In the genomic region with DNA sequence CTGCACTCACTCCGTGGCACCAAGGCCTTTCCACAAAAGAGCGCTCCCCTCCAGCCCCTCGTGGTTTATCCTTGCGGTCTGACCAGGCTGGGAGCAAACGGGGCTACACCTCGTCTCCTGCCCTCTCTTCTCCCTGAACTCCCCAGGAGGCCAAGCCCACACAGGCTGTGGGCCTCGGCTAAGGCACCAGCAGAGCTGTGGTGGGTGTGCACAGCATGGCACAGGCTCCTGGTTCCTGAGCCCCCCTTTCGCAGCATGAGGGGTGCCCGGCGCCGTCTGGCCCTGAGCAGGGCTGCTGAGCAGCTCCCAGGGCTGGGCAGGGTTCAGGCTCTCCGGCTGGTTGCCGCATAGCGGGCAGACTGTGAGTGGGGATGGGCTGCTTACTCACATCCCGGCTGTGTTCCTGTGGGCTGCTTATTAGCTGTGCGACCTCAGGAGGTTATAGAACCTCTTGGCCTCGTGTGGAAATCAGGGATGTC, we compare ENCODE assay signal across 9 cellular contexts.
DNase-seq lines count a peak whose midpoint lies in the region; TF ChIP-seq lines count a peak whose summit lies in the region.
"Had no signal": no experiment of that assay in that cellular context is flagged by ENCODE, and none has a peak within 500 bp of the region (broad histone marks: within the 10 kb centered on the region; RNA-seq: fewer than 3 reads in every experiment).

No MANE protein-coding gene starts in this region.

- peaks cover 58% of the 10 kb centered on the region for H3K4me1 ChIP-seq in SJCRH30
- peaks cover 82% of the 10 kb centered on the region for H3K4me1 ChIP-seq in osteoblast (ENCODE audit: insufficient read depth, low read length)
- peaks cover 62% of the 10 kb centered on the region for H3K4me1 ChIP-seq in PC-9 (replicated peaks; ENCODE audit: insufficient read depth)

- no peak overlapping the region for H3K27ac Mint-ChIP-seq in activated naive CD4-positive, alpha-beta T cell treated with anti-CD3 and anti-CD28 coated beads, Interleukin-2, amount 10 ng/mL, durations not matched to agents 7 days and 5 days

- H3K4me3 Mint-ChIP-seq in activated naive CD4-positive, alpha-beta T cell treated with anti-CD3 and anti-CD28 coated beads, Interleukin-2, amount 10 ng/mL, durations not matched to agents 7 days and 5 days = no peak overlapping the region

- H3K4me2 ChIP-seq in osteoblast (ENCODE audit: insufficient read depth, low read length) = peak overlapping the region; percentile 72
- no peak overlapping the region for H3K4me2 ChIP-seq in PC-9

- no peaks in the 10 kb centered on the region for H3K36me3 Mint-ChIP-seq in activated naive CD4-positive, alpha-beta T cell treated with anti-CD3 and anti-CD28 coated beads, Interleukin-2, amount 10 ng/mL, durations not matched to agents 7 days and 5 days

- H4K20me1 ChIP-seq in osteoblast (ENCODE audit: insufficient read depth, low read length) (peaks cover 21% of the 10 kb centered on the region), PC-9 (ENCODE audit: insufficient read depth) (peaks cover 10% of the 10 kb centered on the region)

- no peaks in the 10 kb centered on the region for H3K9me3 Mint-ChIP-seq in activated naive CD4-positive, alpha-beta T cell treated with anti-CD3 and anti-CD28 coated beads, Interleukin-2, amount 10 ng/mL, durations not matched to agents 7 days and 5 days

- no peak for TF ChIP-seq CTCF in AG04450 (IDR thresholded peaks at IDR 0.05; ENCODE audit: low read depth, low read length)
- no peak for TF ChIP-seq CTCF in fibroblast of the aortic adventitia (IDR thresholded peaks at IDR 0.05; ENCODE audit: insufficient read depth, low read length)
- TF ChIP-seq CTCF in osteoblast (IDR thresholded peaks at IDR 0.05; ENCODE audit: extremely low read depth, low read depth, low read length) = no peak
- TF ChIP-seq CTCF in PC-9 (conservative IDR thresholded peaks at IDR 0.05) = no peak

- no peaks in the 10 kb centered on the region for H3K27me3 Mint-ChIP-seq in activated naive CD4-positive, alpha-beta T cell treated with anti-CD3 and anti-CD28 coated beads, Interleukin-2, amount 10 ng/mL, durations not matched to agents 7 days and 5 days

- H3K27ac ChIP-seq in AG04450 (ENCODE audit: low read depth, low read length) = peak overlapping the region; percentile 92
- peak overlapping the region; percentile 87 for H3K27ac ChIP-seq in SJCRH30
- H3K27ac ChIP-seq in osteoblast (ENCODE audit: low read depth, low read length) = peak overlapping the region; percentile 88
- H3K27ac ChIP-seq in PC-9 = no peak overlapping the region

- H2AFZ ChIP-seq in osteoblast (ENCODE audit: low read length) (no peak overlapping the region), PC-9 (no peak overlapping the region)

- POLR2A ChIA-PET in AG04450 (lab: Yijun Ruan, JAX) (interaction anchor here (0.6 to 1.3 kb wide), 6 partner anchors 17 to 882 kb away, joined by 3 to 5 read pairs (median 3); no protein-coding TSS in a partner anchor), PC-9 (lab: Charles Lee; ENCODE audit: unreplicated experiment) (no interaction called here)

- intact Hi-C loops in PC-9 (cut with micrococcal nuclease; ENCODE audit: unreplicated experiment) = loop anchor here (10.0 kb wide), 1 partner anchor 286 kb away; the partner anchor contains the start of gene ZCCHC24

- H3K9me2 ChIP-seq in PC-9 (ENCODE audit: insufficient read depth) = no peaks in the 10 kb centered on the region

- H3K27me3 ChIP-seq in AG04450 (ENCODE audit: control insufficient read depth, insufficient read depth, low read length) (no peaks in the 10 kb centered on the region), SJCRH30 (no peaks in the 10 kb centered on the region), osteoblast (ENCODE audit: insufficient read depth, low read length) (no peaks in the 10 kb centered on the region), PC-9 (ENCODE audit: insufficient read depth, low read depth) (no peaks in the 10 kb centered on the region)

- H3F3A ChIP-seq in PC-9 (ENCODE audit: insufficient read depth, low read depth) = peaks cover 20% of the 10 kb centered on the region; the same call in 1 of the 2 replicates

- CTCF ChIA-PET in AG04450 (lab: Charles Lee) (interaction anchor here (0.6 kb wide), 1 partner anchor 91 kb away, joined by 4 read pairs; no protein-coding TSS in a partner anchor), PC-9 (lab: Charles Lee) (no interaction called here)
- CTCF ChIA-PET in activated naive CD4-positive, alpha-beta T cell treated with anti-CD3 and anti-CD28 coated beads, Interleukin-2, amount 10 ng/mL, durations not matched to agents 7 days and 5 days (lab: Charles Lee) = interaction anchor here (1.0 kb wide), 1 partner anchor 38 kb away, joined by 3 read pairs; no protein-coding TSS in a partner anchor

- H3K4me3 ChIP-seq in AG04450 (ENCODE audit: low read depth, low read length) (0 out of 2 replicates have a peak overlapping the region, but pooled peaks have one; percentile 7), SJCRH30 (no peak overlapping the region), fibroblast of the aortic adventitia (ENCODE audit: low read depth, low read length) (no peak overlapping the region), osteoblast (ENCODE audit: insufficient read depth, low read length) (peak overlapping the region; percentile 26), PC-9 (no peak overlapping the region)

- H3K79me2 ChIP-seq in osteoblast (ENCODE audit: insufficient read depth, low read length) (peaks cover 88% of the 10 kb centered on the region), PC-9 (ENCODE audit: low read depth) (peaks cover 48% of the 10 kb centered on the region)

- H3K9me3 ChIP-seq in AG04450 (ENCODE audit: control insufficient read depth, insufficient read depth, low read length) (no peaks in the 10 kb centered on the region; the same call in 1 of the 2 replicates), SJCRH30 (replicated peaks) (no peaks in the 10 kb centered on the region), osteoblast (ENCODE audit: low read depth, low read length) (no peaks in the 10 kb centered on the region), PC-9 (ENCODE audit: insufficient read depth, low read depth) (no peaks in the 10 kb centered on the region)

- DNase-seq in AG04450 (ENCODE audit: low read depth, low spot score) (no peak), SJCRH30 (no peak), fibroblast of the aortic adventitia (ENCODE audit: low read depth) (peak; percentile 76), osteoblast (ENCODE audit: insufficient read length, low spot score, missing footprints) (peak; percentile 99), NCI-H446 (lab: John Stamatoyannopoulos, UW) (no peak), PC-9 (no peak), mesenteric fat pad (ENCODE audit: low spot score) (no peak)
- no peak for DNase-seq in activated naive CD4-positive, alpha-beta T cell treated with anti-CD3 and anti-CD28 coated beads, Interleukin-2, amount 10 ng/mL, durations not matched to agents 7 days and 5 days
- DNase-seq: NCI-H2107 had no signal

- no TSS peak for BruUV-seq in PC-9 (replicated peaks; lab: Mats Ljungman, UMichigan)

- H3K36me3 ChIP-seq in SJCRH30 (peaks cover 2% of the 10 kb centered on the region; the same call in 1 of the 2 replicates), osteoblast (ENCODE audit: insufficient read depth, low read length) (peaks cover 10% of the 10 kb centered on the region), PC-9 (ENCODE audit: low read depth) (0 out of 2 replicates have a peak, but pooled peaks cover 3% of the 10 kb centered on the region)

- no peaks in the 10 kb centered on the region for H3K4me1 Mint-ChIP-seq in activated naive CD4-positive, alpha-beta T cell treated with anti-CD3 and anti-CD28 coated beads, Interleukin-2, amount 10 ng/mL, durations not matched to agents 7 days and 5 days

Comparison
In these comparisons a context has a peak if more than half of its experiments do, and no peak if none do; other contexts are left out.
1. DNase-seq: peak in fibroblast of the aortic adventitia (single experiment) and osteoblast (single experiment); none in AG04450 (single experiment), SJCRH30 (0 of 2), NCI-H446 (0 of 2), activated naive CD4-positive, alpha-beta T cell treated with anti-CD3 and anti-CD28 coated beads, Interleukin-2, amount 10 ng/mL, durations not matched to agents 7 days and 5 days (single experiment), PC-9 (0 of 2) and mesenteric fat pad (single experiment).
2. H3K4me3 ChIP-seq: peak in AG04450 (single experiment) and osteoblast (single experiment); none in SJCRH30 (single experiment), fibroblast of the aortic adventitia (single experiment) and PC-9 (single experiment).